Comparison of ENCODE assay signal across 30 cellular contexts in the genomic region with DNA sequence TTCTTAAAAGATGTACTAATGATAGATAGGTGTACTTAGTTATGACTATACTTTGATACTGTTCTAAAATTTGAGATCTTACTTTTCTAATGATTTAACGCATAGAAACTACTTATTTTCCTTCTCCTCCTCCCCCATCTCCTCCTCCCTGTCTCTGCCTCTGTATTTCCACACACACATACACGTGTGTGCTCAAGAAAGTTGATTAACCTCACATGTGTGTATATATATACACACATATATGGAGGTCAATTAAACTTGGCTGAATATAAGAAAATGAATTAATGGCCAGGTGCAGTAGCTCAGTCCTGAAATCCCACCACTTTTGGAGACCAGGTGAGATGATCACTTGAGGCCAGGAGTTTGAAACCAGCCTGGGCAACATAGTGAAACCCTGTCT.
DNase-seq lines count a peak whose midpoint lies in the region; ATAC-seq, FAIRE-seq and TF ChIP-seq lines count a peak whose summit lies in the region.
"Had no signal": no experiment of that assay in that cellular context is flagged by ENCODE, and none has a peak within 500 bp of the region (broad histone marks: within the 10 kb centered on the region; RNA-seq: fewer than 3 reads in every experiment).

No MANE protein-coding gene starts in this region.

- H3K36me3 ChIP-seq in HepG2 (replicated peaks in 1 of 2; ENCODE audit: control insufficient read depth in 1 of 2, insufficient read depth in 2 of 2, low read length in 2 of 2): no peaks in the 10 kb centered on the region
- H3K36me3 ChIP-seq in right lobe of liver: no peaks in the 10 kb centered on the region
- no peaks in the 10 kb centered on the region for H3K36me3 ChIP-seq in esophagus muscularis mucosa
- H3K36me3 ChIP-seq: BE2C; BLaER1; BLaER1 treated with 17β-estradiol and CSF1 and Interleukin-3, amounts not matched to agents 10 nM and 100 nM had no signal

- TF ChIP-seq EP300 in HepG2 (IDR thresholded peaks at IDR 0.05; ENCODE audit: low read depth in 2 of 2, low read length in 2 of 2) (no peak), HepG2 (CRISPR knock-in tag; IDR thresholded peaks at IDR 0.05; ENCODE audit: borderline replicate concordance) (no peak), esophagus muscularis mucosa (IDR thresholded peaks at IDR 0.05) (no peak)

- no peaks in the 10 kb centered on the region for H4K20me1 ChIP-seq in HepG2 (ENCODE audit: insufficient read depth, low read length)
- H4K20me1 ChIP-seq: BLaER1; BLaER1 treated with 17β-estradiol and CSF1 and Interleukin-3, amounts not matched to agents 10 nM and 100 nM had no signal

- intact Hi-C loops in HepG2 (cut with micrococcal nuclease; ENCODE audit: unreplicated experiment): no loop called here
- intact Hi-C loops in right lobe of liver (cut with DNase I): no loop called here
- intact Hi-C loops in esophagus muscularis mucosa (cut with DNase I): no loop called here

- CTCF ChIA-PET in HepG2 (lab: Yijun Ruan, JAX; ENCODE audit: low intra/inter-chr PET ratio, low total read pairs): no interaction called here

- no peak overlapping the region for H2AFZ ChIP-seq in HepG2 (ENCODE audit: low read length)

- TF ChIP-seq RAD21 in HepG2 (CRISPR knock-in tag; IDR thresholded peaks at IDR 0.05): no peak

- H3K27me3 ChIP-seq in HepG2 (ENCODE audit: control insufficient read depth in 1 of 2, insufficient read depth in 2 of 2, low read length in 2 of 2): no peaks in the 10 kb centered on the region
- H3K27me3 ChIP-seq in right lobe of liver: no peaks in the 10 kb centered on the region
- no peaks in the 10 kb centered on the region for H3K27me3 ChIP-seq in esophagus muscularis mucosa
- H3K27me3 ChIP-seq: BE2C; BLaER1; BLaER1 treated with 17β-estradiol and CSF1 and Interleukin-3, amounts not matched to agents 10 nM and 100 nM had no signal

- DNase-seq in HepG2 (ENCODE audit: low spot score) (no peak), right lobe of liver (no peak), HTR-8/SVneo (ENCODE audit: insufficient read length, low spot score) (no peak), esophagus muscularis mucosa (ENCODE audit: extremely low spot score) (no peak)
- DNase-seq: 8988T; ACHN; AML-193; BE2C; C1 segment of cervical spinal cord; Caco-2; Calu3; CD4-positive, alpha-beta memory T cell; CD4-positive, alpha-beta T cell; CD4-positive, CD25-positive, alpha-beta regulatory T cell; CD8-positive, alpha-beta memory T cell; CD8-positive, alpha-beta T cell; COR-L47; DMS 273 treated with DMSO at 0.1 percent for 48 hours; DMS153; DMS53; DMS79; DMS79 treated with DMSO at 0.1 percent for 48 hours; DND-41; EL had no signal

- H3K4me2 ChIP-seq in HepG2 (ENCODE audit: low read depth, low read length): no peak overlapping the region
- H3K4me2 ChIP-seq: A549; BLaER1; BLaER1 treated with 17β-estradiol and CSF1 and Interleukin-3, amounts not matched to agents 10 nM and 100 nM had no signal

- no peak overlapping the region for H3K9ac ChIP-seq in HepG2 (ENCODE audit: insufficient read depth, low read depth, low read length)
- H3K9ac ChIP-seq: BLaER1; BLaER1 treated with 17β-estradiol and CSF1 and Interleukin-3, amounts not matched to agents 10 nM and 100 nM had no signal

- no TSS peak for BruUV-seq in HepG2 (replicated peaks; lab: Mats Ljungman, UMichigan)

- in situ Hi-C loops in HepG2 (cut with HindIII; ENCODE audit: extremely low pct_ligation_motif_present, low pct_unique_long_range_greater_than_20kb): no loop called here

- no peaks in the 10 kb centered on the region for H3K79me2 ChIP-seq in HepG2 (ENCODE audit: insufficient read depth, low read length)

- ATAC-seq in HepG2 (no peak), right lobe of liver (no peak)
- ATAC-seq: A549; CD8-positive, alpha-beta T cell had no signal

- FAIRE-seq in HepG2 (lab: Jason Lieb, UNC): no peak
- peak; percentile 4 for FAIRE-seq in HTR-8/SVneo (lab: Jason Lieb, UNC)
- FAIRE-seq: A204.1, A549 had no signal

- H3K9me3 ChIP-seq in HepG2 (ENCODE audit: low read length): no peaks in the 10 kb centered on the region
- H3K9me3 ChIP-seq in right lobe of liver: no peaks in the 10 kb centered on the region
- no peaks in the 10 kb centered on the region for H3K9me3 ChIP-seq in esophagus muscularis mucosa
- H3K9me3 ChIP-seq: A549; BE2C; BLaER1; BLaER1 treated with 17β-estradiol and CSF1 and Interleukin-3, amounts not matched to agents 10 nM and 100 nM; Caco-2 had no signal

- TF ChIP-seq POLR2A in HepG2 (IDR thresholded peaks at IDR 0.05; ENCODE audit: insufficient read depth in 1 of 2, low read depth in 2 of 2, low read length in 2 of 2) (no peak), right lobe of liver (IDR thresholded peaks at IDR 0.05) (no peak), esophagus muscularis mucosa (IDR thresholded peaks at IDR 0.05; ENCODE audit: low read depth) (no peak)

- POLR2A ChIA-PET in HepG2 (lab: Yijun Ruan, JAX): no interaction called here

- H3K4me1 ChIP-seq in HepG2 (ENCODE audit: insufficient read depth, low read length) (no peaks in the 10 kb centered on the region), right lobe of liver (no peaks in the 10 kb centered on the region), esophagus muscularis mucosa (no peaks in the 10 kb centered on the region)
- H3K4me1 ChIP-seq: A549; BE2C; BLaER1; BLaER1 treated with 17β-estradiol and CSF1 and Interleukin-3, amounts not matched to agents 10 nM and 100 nM; Caco-2 had no signal

- H3K4me3 ChIP-seq in HepG2 (replicated peaks in 1 of 3; ENCODE audit: insufficient read depth in 1 of 3, low read depth in 2 of 3, low read length in 3 of 3) (no peak overlapping the region), right lobe of liver (no peak overlapping the region), esophagus muscularis mucosa (no peak overlapping the region)
- H3K4me3 ChIP-seq: A549; BLaER1; BLaER1 treated with 17β-estradiol and CSF1 and Interleukin-3, amounts not matched to agents 10 nM and 100 nM had no signal

- no peak overlapping the region for H3K27ac ChIP-seq in HepG2 (ENCODE audit: extremely low read length, insufficient read depth, low read length)
- no peak overlapping the region for H3K27ac ChIP-seq in right lobe of liver
- no peak overlapping the region for H3K27ac ChIP-seq in esophagus muscularis mucosa (replicated peaks in 1 of 4)
- H3K27ac ChIP-seq: 22Rv1; A549; BLaER1; BLaER1 treated with 17β-estradiol and CSF1 and Interleukin-3, amounts not matched to agents 10 nM and 100 nM; C4-2B had no signal

- 0% methylated on average over 2 of the region's 2 CpGs for WGBS in HepG2 (ENCODE audit: low lambda C conversion rate)
- WGBS in right lobe of liver (ENCODE audit: insufficient coverage, low coverage, low lambda C conversion rate, missing lambda C conversion rate): 43% methylated on average over 2 of the region's 2 CpGs
- 87% methylated on average over 2 of the region's 2 CpGs for WGBS in esophagus muscularis mucosa

- no peak for TF ChIP-seq CTCF in HepG2 (CRISPR knock-in tag; IDR thresholded peaks at IDR 0.05)
- no peak for TF ChIP-seq CTCF in right lobe of liver (IDR thresholded peaks at IDR 0.05)
- TF ChIP-seq CTCF in esophagus muscularis mucosa (IDR thresholded peaks at IDR 0.05): no peak

TF ChIP-seq in HepG2, 621 proteins besides CTCF, POLR2A, EP300 and RAD21:
- TF ChIP-seq, protein P1, sequence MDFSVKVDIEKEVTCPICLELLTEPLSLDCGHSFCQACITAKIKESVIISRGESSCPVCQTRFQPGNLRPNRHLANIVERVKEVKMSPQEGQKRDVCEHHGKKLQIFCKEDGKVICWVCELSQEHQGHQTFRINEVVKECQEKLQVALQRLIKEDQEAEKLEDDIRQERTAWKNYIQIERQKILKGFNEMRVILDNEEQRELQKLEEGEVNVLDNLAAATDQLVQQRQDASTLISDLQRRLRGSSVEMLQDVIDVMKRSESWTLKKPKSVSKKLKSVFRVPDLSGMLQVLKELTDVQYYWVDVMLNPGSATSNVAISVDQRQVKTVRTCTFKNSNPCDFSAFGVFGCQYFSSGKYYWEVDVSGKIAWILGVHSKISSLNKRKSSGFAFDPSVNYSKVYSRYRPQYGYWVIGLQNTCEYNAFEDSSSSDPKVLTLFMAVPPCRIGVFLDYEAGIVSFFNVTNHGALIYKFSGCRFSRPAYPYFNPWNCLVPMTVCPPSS (IDR thresholded peaks at IDR 0.05): no peak
- TF ChIP-seq MBNL3 (CRISPR knock-in tag; conservative IDR thresholded peaks at IDR 0.05): no peak
- no peak for TF ChIP-seq ZNF776 (CRISPR knock-in tag; IDR thresholded peaks at IDR 0.05)
- TF ChIP-seq, protein P2, sequence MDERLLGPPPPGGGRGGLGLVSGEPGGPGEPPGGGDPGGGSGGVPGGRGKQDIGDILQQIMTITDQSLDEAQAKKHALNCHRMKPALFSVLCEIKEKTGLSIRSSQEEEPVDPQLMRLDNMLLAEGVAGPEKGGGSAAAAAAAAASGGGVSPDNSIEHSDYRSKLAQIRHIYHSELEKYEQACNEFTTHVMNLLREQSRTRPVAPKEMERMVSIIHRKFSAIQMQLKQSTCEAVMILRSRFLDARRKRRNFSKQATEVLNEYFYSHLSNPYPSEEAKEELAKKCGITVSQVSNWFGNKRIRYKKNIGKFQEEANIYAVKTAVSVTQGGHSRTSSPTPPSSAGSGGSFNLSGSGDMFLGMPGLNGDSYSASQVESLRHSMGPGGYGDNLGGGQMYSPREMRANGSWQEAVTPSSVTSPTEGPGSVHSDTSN (CRISPR knock-in tag; IDR thresholded peaks at IDR 0.05): no peak
- no peak for TF ChIP-seq TOPORS (CRISPR knock-in tag; IDR thresholded peaks at IDR 0.05)
- TF ChIP-seq, protein P3, sequence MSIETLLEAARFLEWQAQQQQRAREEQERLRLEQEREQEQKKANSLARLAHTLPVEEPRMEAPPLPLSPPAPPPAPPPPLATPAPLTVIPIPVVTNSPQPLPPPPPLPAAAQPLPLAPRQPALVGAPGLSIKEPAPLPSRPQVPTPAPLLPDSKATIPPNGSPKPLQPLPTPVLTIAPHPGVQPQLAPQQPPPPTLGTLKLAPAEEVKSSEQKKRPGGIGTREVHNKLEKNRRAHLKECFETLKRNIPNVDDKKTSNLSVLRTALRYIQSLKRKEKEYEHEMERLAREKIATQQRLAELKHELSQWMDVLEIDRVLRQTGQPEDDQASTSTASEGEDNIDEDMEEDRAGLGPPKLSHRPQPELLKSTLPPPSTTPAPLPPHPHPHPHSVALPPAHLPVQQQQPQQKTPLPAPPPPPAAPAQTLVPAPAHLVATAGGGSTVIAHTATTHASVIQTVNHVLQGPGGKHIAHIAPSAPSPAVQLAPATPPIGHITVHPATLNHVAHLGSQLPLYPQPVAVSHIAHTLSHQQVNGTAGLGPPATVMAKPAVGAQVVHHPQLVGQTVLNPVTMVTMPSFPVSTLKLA (IDR thresholded peaks at IDR 0.05): peak; percentile 94
